ENCODE assay signal across 33 cellular contexts in the genomic region with DNA sequence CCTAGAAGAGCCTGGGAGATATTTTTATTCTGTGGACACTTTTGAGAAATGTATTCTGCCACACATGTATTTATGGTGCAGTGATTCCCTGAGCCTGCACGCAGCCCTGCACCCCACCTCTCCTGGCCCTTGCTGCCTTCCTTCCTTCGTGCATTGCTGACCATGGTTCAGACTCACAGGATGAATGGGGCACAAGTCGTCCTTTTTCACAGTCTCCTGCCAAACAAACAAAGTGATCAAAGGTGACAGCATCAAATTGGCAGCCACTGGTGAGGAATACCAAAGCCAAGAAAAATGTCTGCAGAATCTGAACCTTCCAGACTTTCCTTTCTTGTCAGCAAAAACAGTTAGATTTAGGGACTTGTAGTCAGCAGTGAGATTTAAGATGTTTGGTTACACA.
"Had no signal": no experiment of that assay in that cellular context is flagged by ENCODE, and none has a peak within 500 bp of the region (broad histone marks: within the 10 kb centered on the region; RNA-seq: fewer than 3 reads in every experiment).

No MANE protein-coding gene starts in this region.

- H3K4me1 ChIP-seq: breast epithelium, colonic mucosa had no signal

- H3K27ac Mint-ChIP-seq: activated B cell treated with CpG ODN at 0.5 μM for 24 hours; activated CD8-positive, alpha-beta T cell treated with anti-CD3 and anti-CD28 coated beads for 36 hours; activated naive CD4-positive, alpha-beta T cell treated with anti-CD3 and anti-CD28 coated beads for 36 hours; activated naive CD4-positive, alpha-beta T cell treated with anti-CD3 and anti-CD28 coated beads, Interleukin-2, amount 50 U/mL, for 24 hours; activated naive CD8-positive, alpha-beta T cell treated with anti-CD3 and anti-CD28 coated beads for 36 hours; activated naive CD8-positive, alpha-beta T cell treated with anti-CD3 and anti-CD28 coated beads, Interleukin-2, amount 50 U/mL, for 24 hours; activated T-helper 1 cell treated with anti-CD3 and anti-CD28 coated beads, Interleukin-12 subunit alpha, Interleukin-12 subunit beta, Interleukin-2, Interleukin-4 antibody, amounts not matched to agents 30 ng/mL and 10 ng/mL and 1 ng/mL, durations not matched to agents 14 hours and 24 hours and 36 hours; activated T-helper 2 cell treated with anti-CD3 and anti-CD28 coated beads, Interferon-gamma antibody, Interleukin-2, Interleukin-4, amounts not matched to agents 10 μg/mL and 5 μg/mL and 100 μg/mL, durations not matched to agents 14 hours and 24 hours and 36 hours; T-helper 17 cell; T-helper 2 cell treated with Interferon-gamma antibody and Interleukin-4, amounts not matched to agents 5 μg/mL and 100 μg/mL, for 36 hours had no signal

- DNase-seq: activated B cell treated with CpG ODN at 0.5 μM for 24 hours; activated CD4-positive, alpha-beta T cell treated with anti-CD3 and anti-CD28 coated beads for 48 hours; activated CD4-positive, alpha-beta T cell treated with anti-CD3 and anti-CD28 coated beads, Interleukin-2, amount 50 U/mL, for 1 hour; activated CD4-positive, alpha-beta T cell treated with anti-CD3 and anti-CD28 coated beads, Interleukin-2, amount 50 U/mL, for 48 hours; activated CD8-positive, alpha-beta memory T cell treated with anti-CD3 and anti-CD28 coated beads for 24 hours; activated CD8-positive, alpha-beta T cell treated with anti-CD3 and anti-CD28 coated beads for 36 hours; activated effector memory CD4-positive, alpha-beta T cell treated with anti-CD3 and anti-CD28 coated beads, Interleukin-2, amount 50 U/mL, for 16 hours; activated naive CD4-positive, alpha-beta T cell treated with anti-CD3 and anti-CD28 coated beads for 36 hours; activated naive CD8-positive, alpha-beta T cell treated with anti-CD3 and anti-CD28 coated beads for 36 hours; activated naive CD8-positive, alpha-beta T cell treated with anti-CD3 and anti-CD28 coated beads, Interleukin-2, amount 50 U/mL, for 24 hours; activated T-cell treated with anti-CD3 and anti-CD28 coated beads, Interleukin-2, amount 50 U/mL, for 4 hours; adrenal gland; amygdala; aorta; central memory CD4-positive, alpha-beta T cell; cerebellar nuclear complex; colonic mucosa; effector CD8-positive, alpha-beta T cell; foreskin fibroblast; head of caudate nucleus; T-helper 17 cell; T1000 had no signal

- H3K4me3 Mint-ChIP-seq: activated B cell treated with CpG ODN at 0.5 μM for 24 hours; activated CD8-positive, alpha-beta T cell treated with anti-CD3 and anti-CD28 coated beads for 36 hours; activated naive CD4-positive, alpha-beta T cell treated with anti-CD3 and anti-CD28 coated beads for 36 hours; activated naive CD4-positive, alpha-beta T cell treated with anti-CD3 and anti-CD28 coated beads, Interleukin-2, amount 50 U/mL, for 24 hours; activated naive CD8-positive, alpha-beta T cell treated with anti-CD3 and anti-CD28 coated beads for 36 hours; activated naive CD8-positive, alpha-beta T cell treated with anti-CD3 and anti-CD28 coated beads, Interleukin-2, amount 50 U/mL, for 24 hours; activated T-cell treated with anti-CD3 and anti-CD28 coated beads, Interleukin-2, amount 50 U/mL, for 4 hours; activated T-helper 1 cell treated with anti-CD3 and anti-CD28 coated beads, Interleukin-12 subunit alpha, Interleukin-12 subunit beta, Interleukin-2, Interleukin-4 antibody, amounts not matched to agents 30 ng/mL and 10 ng/mL and 1 ng/mL, durations not matched to agents 14 hours and 24 hours and 36 hours; T-helper 17 cell; T-helper 2 cell treated with Interferon-gamma antibody and Interleukin-4, amounts not matched to agents 5 μg/mL and 100 μg/mL, for 36 hours had no signal

- H3K4me1 Mint-ChIP-seq: activated B cell treated with CpG ODN at 0.5 μM for 24 hours; activated naive CD4-positive, alpha-beta T cell treated with anti-CD3 and anti-CD28 coated beads, Interleukin-2, amount 50 U/mL, for 24 hours; activated naive CD8-positive, alpha-beta T cell treated with anti-CD3 and anti-CD28 coated beads for 36 hours; activated naive CD8-positive, alpha-beta T cell treated with anti-CD3 and anti-CD28 coated beads, Interleukin-2, amount 50 U/mL, for 24 hours; T-helper 17 cell had no signal

- H3K27ac ChIP-seq: adrenal gland, breast epithelium, cardiac muscle cell, colonic mucosa, WERI-Rb-1 had no signal

- H3K9me3 Mint-ChIP-seq: activated B cell treated with CpG ODN at 0.5 μM for 24 hours; activated naive CD4-positive, alpha-beta T cell treated with anti-CD3 and anti-CD28 coated beads for 36 hours; activated naive CD4-positive, alpha-beta T cell treated with anti-CD3 and anti-CD28 coated beads, Interleukin-2, amount 50 U/mL, for 24 hours; activated naive CD8-positive, alpha-beta T cell treated with anti-CD3 and anti-CD28 coated beads, Interleukin-2, amount 50 U/mL, for 24 hours; activated T-cell treated with anti-CD3 and anti-CD28 coated beads, Interleukin-2, amount 50 U/mL, for 4 hours; activated T-helper 1 cell treated with anti-CD3 and anti-CD28 coated beads, Interleukin-12 subunit alpha, Interleukin-12 subunit beta, Interleukin-2, Interleukin-4 antibody, amounts not matched to agents 30 ng/mL and 10 ng/mL and 1 ng/mL, durations not matched to agents 14 hours and 24 hours and 36 hours had no signal

- H3K9me3 ChIP-seq: adrenal gland, breast epithelium, colonic mucosa had no signal

- H3K36me3 Mint-ChIP-seq: brain had no signal

- FAIRE-seq: frontal cortex had no signal

- ATAC-seq: activated CD4-positive, CD25-positive, alpha-beta regulatory T cell treated with anti-CD3 and anti-CD28 coated beads, Interleukin-2, amount 50 U/mL, for 24 hours; activated CD8-positive, alpha-beta T cell treated with anti-CD3 and anti-CD28 coated beads for 36 hours; activated naive CD8-positive, alpha-beta T cell treated with anti-CD3 and anti-CD28 coated beads, Interleukin-2, amount 50 U/mL, for 24 hours; activated T-cell treated with anti-CD3 and anti-CD28 coated beads, Interleukin-2, amount 50 U/mL, for 4 hours; esophagus mucosa; T-helper 17 cell had no signal

- H3K27me3 ChIP-seq: adrenal gland, breast epithelium, cardiac muscle cell, colonic mucosa had no signal

- H3K36me3 ChIP-seq: adrenal gland, breast epithelium, cardiac muscle cell, colonic mucosa, WERI-Rb-1 had no signal

- H3K4me3 ChIP-seq: adrenal gland, breast epithelium, cardiac muscle cell, colonic mucosa had no signal

- H3K27me3 Mint-ChIP-seq: activated B cell treated with CpG ODN at 0.5 μM for 24 hours; activated naive CD8-positive, alpha-beta T cell treated with anti-CD3 and anti-CD28 coated beads, Interleukin-2, amount 50 U/mL, for 24 hours had no signal
